8 cellular contexts compared by ENCODE assay signal in the genomic region with DNA sequence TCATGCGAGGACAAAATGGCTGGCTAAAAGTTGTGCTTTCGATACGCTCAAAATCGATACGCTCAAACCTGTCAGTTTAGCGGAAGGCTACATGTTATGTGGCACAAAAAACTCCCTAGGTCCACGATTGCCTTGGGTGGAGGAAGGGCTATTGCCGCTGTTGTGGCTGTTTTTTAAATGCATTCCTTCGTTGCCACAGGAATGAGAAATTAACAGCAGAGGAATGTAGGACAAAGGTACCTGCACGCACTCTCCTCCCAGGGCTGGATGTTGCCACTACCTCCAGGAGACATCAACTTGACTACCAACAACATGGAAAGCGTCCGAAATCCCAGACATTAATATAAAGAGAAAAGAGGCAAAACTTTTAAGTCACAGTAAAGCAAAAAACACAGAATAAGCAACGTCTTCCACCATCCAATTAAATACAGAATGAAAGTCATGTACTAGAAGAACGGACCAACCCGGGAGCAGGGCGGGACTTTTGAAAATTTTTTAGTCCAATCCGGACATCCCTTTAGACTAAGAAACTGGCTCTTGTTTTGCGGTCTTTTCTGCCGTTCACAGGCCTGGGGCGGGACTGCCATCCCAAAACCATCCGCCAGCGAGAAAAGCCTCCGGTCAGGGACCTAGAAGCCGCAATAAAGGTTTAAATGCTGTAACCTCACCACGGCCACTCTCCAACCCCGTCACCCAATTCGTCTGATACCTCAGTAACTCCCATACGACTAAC. TPM values are rescaled to one million over a fixed set of nuclear protein-coding genes. Genes with fewer than 3 reads are reported as not detected.
DNase-seq lines count a peak whose midpoint lies in the region; ATAC-seq and TF ChIP-seq lines count a peak whose summit lies in the region.

No MANE protein-coding gene starts in this region.

- CTCF ChIA-PET in PC-9 (lab: Charles Lee): interaction anchor here (0.6 to 1.0 kb wide), 2 partner anchors 24 to 93 kb away, joined by 3 to 4 read pairs; a partner anchor contains a TSS
- CTCF ChIA-PET in naive thymus-derived CD4-positive, alpha-beta T cell (lab: Charles Lee): interaction anchor here (0.8 to 1.1 kb wide), 2 partner anchors 9 to 104 kb away, joined by 3 read pairs; a partner anchor contains a TSS

- POLR2A ChIA-PET in PC-9 (lab: Charles Lee; ENCODE audit: unreplicated experiment): interaction anchor here (0.6 to 1.4 kb wide), 7 partner anchors 23 to 278 kb away, joined by 4 to 12 read pairs (median 5); a partner anchor contains a TSS
- POLR2A ChIA-PET in naive thymus-derived CD4-positive, alpha-beta T cell (lab: Charles Lee): interaction anchor here (0.6 to 42.5 kb wide), 45 partner anchors 8 to 1838 kb away, joined by 3 to 2497 read pairs (median 7); a partner anchor contains a TSS

- intact Hi-C loops in PC-9 (cut with micrococcal nuclease; ENCODE audit: unreplicated experiment): loop anchor here (1.0 to 2.0 kb wide), 4 partner anchors 10 to 62 kb away; a partner anchor contains a TSS
- intact Hi-C loops in activated T-helper 1 cell treated with anti-CD3 and anti-CD28 coated beads, Interleukin-12 subunit alpha, Interleukin-12 subunit beta, Interleukin-2, Interleukin-4 antibody, amounts not matched to agents 30 ng/mL and 10 ng/mL and 1 ng/mL, durations not matched to agents 14 hours and 24 hours and 36 hours (cut with micrococcal nuclease): loop anchor here (1.0 to 10.0 kb wide), 7 partner anchors 10 to 480 kb away; a partner anchor contains a TSS
- intact Hi-C loops in naive thymus-derived CD4-positive, alpha-beta T cell (cut with micrococcal nuclease): loop anchor here (1.0 to 5.0 kb wide), 8 partner anchors 10 to 1837 kb away; a partner anchor contains a TSS

- H3K27me3 Mint-ChIP-seq in activated T-helper 1 cell treated with anti-CD3 and anti-CD28 coated beads, Interleukin-12 subunit alpha, Interleukin-12 subunit beta, Interleukin-2, Interleukin-4 antibody, amounts not matched to agents 30 ng/mL and 10 ng/mL and 1 ng/mL, durations not matched to agents 14 hours and 24 hours and 36 hours (ENCODE audit: insufficient read depth): peaks cover 3% of the 10 kb centered on the region
- peaks cover 0 to 10% (median 0%) of the 10 kb centered on the region in 5 donors for H3K27me3 Mint-ChIP-seq in naive thymus-derived CD4-positive, alpha-beta T cell

- peak overlapping the region; percentile 95 for H3K4me2 ChIP-seq in PC-9

- H2AFZ ChIP-seq in PC-9: peak overlapping the region; percentile 90

- no peaks in the 10 kb centered on the region for H4K20me1 ChIP-seq in PC-9 (ENCODE audit: insufficient read depth)

- no peaks in the 10 kb centered on the region for H3K27me3 ChIP-seq in PC-9 (ENCODE audit: insufficient read depth, low read depth)
- H3K27me3 ChIP-seq in naive thymus-derived CD4-positive, alpha-beta T cell (ENCODE audit: control insufficient read depth in 2 of 2, insufficient read depth in 2 of 2, low read length in 2 of 2): no peaks in the 10 kb centered on the region

- 0 out of 2 replicates have a peak, but pooled peaks have one; percentile 16 for TF ChIP-seq CTCF in PC-9 (conservative IDR thresholded peaks at IDR 0.05)

- peak overlapping the region; percentile 91 for H3K4me3 Mint-ChIP-seq in activated T-helper 1 cell treated with anti-CD3 and anti-CD28 coated beads, Interleukin-12 subunit alpha, Interleukin-12 subunit beta, Interleukin-2, Interleukin-4 antibody, amounts not matched to agents 30 ng/mL and 10 ng/mL and 1 ng/mL, durations not matched to agents 14 hours and 24 hours and 36 hours
- H3K4me3 Mint-ChIP-seq in naive thymus-derived CD4-positive, alpha-beta T cell: peak overlapping the region; percentile 88 to 99 (median 95)

- DNase-seq in DMS53 (lab: John Stamatoyannopoulos, UW) (peak; percentile 95), PC-9 (peak; percentile 79 to 94), fibroblast of gingiva (ENCODE audit: low read depth) (peak; percentile 98)
- peak; percentile 98 for DNase-seq in Jurkat, Clone E6-1 (ENCODE audit: low read depth, low spot score)
- DNase-seq in activated T-helper 1 cell treated with anti-CD3 and anti-CD28 coated beads, Interleukin-12 subunit alpha, Interleukin-12 subunit beta, Interleukin-2, Interleukin-4 antibody, amounts not matched to agents 30 ng/mL and 10 ng/mL and 1 ng/mL, durations not matched to agents 14 hours and 24 hours and 36 hours (ENCODE audit: low spot score): peak; percentile 83
- DNase-seq in naive thymus-derived CD4-positive, alpha-beta T cell: peak; percentile 54 to 94 (median 90)
- peak; percentile 83 for DNase-seq in stimulated activated naive CD8-positive, alpha-beta T cell treated with anti-CD3 and anti-CD28 coated beads, Interleukin-15, Interleukin-2, amounts not matched to agents 100 U/mL and 50 U/mL, for 24 hours

- BruUV-seq in PC-9 (replicated peaks; lab: Mats Ljungman, UMichigan): no TSS peak

- H3K36me3 Mint-ChIP-seq in activated T-helper 1 cell treated with anti-CD3 and anti-CD28 coated beads, Interleukin-12 subunit alpha, Interleukin-12 subunit beta, Interleukin-2, Interleukin-4 antibody, amounts not matched to agents 30 ng/mL and 10 ng/mL and 1 ng/mL, durations not matched to agents 14 hours and 24 hours and 36 hours (ENCODE audit: low read depth): no peaks in the 10 kb centered on the region
- peaks cover 0 to 5% (median 0%) of the 10 kb centered on the region in 5 donors for H3K36me3 Mint-ChIP-seq in naive thymus-derived CD4-positive, alpha-beta T cell

- peaks cover 4% of the 10 kb centered on the region; the same call in 1 of the 2 replicates for H3K79me2 ChIP-seq in PC-9 (ENCODE audit: low read depth)

- peak overlapping the region; percentile 69 for H3K4me3 ChIP-seq in Jurkat, Clone E6-1 (ENCODE audit: low read length)
- H3K4me3 ChIP-seq in PC-9: peak overlapping the region; percentile 79
- peak overlapping the region; percentile 93 for H3K4me3 ChIP-seq in naive thymus-derived CD4-positive, alpha-beta T cell (ENCODE audit: low read length)

- peak overlapping the region; percentile 95 for H3K27ac ChIP-seq in PC-9
- peak overlapping the region; percentile 83 for H3K27ac ChIP-seq in naive thymus-derived CD4-positive, alpha-beta T cell (ENCODE audit: low read depth, low read length)

- H3K9me3 ChIP-seq in PC-9 (ENCODE audit: insufficient read depth, low read depth): no peaks in the 10 kb centered on the region; the same call in 1 of the 2 replicates
- H3K9me3 ChIP-seq in naive thymus-derived CD4-positive, alpha-beta T cell (ENCODE audit: control insufficient read depth in 2 of 3, low read length in 3 of 3): no peaks in the 10 kb centered on the region

- H3K36me3 ChIP-seq in PC-9 (ENCODE audit: low read depth): no peaks in the 10 kb centered on the region
- H3K36me3 ChIP-seq in naive thymus-derived CD4-positive, alpha-beta T cell (ENCODE audit: control insufficient read depth in 2 of 3, insufficient read depth in 3 of 3, low read length in 3 of 3): peaks cover 0 to 7% (median 0%) of the 10 kb centered on the region in 3 experiments

- H3K9me3 Mint-ChIP-seq in activated T-helper 1 cell treated with anti-CD3 and anti-CD28 coated beads, Interleukin-12 subunit alpha, Interleukin-12 subunit beta, Interleukin-2, Interleukin-4 antibody, amounts not matched to agents 30 ng/mL and 10 ng/mL and 1 ng/mL, durations not matched to agents 14 hours and 24 hours and 36 hours: no peaks in the 10 kb centered on the region
- H3K9me3 Mint-ChIP-seq in naive thymus-derived CD4-positive, alpha-beta T cell: peaks cover 0 to 1% (median 0%) of the 10 kb centered on the region in 11 donors

- H3F3A ChIP-seq in PC-9 (ENCODE audit: insufficient read depth, low read depth): peaks cover 39% of the 10 kb centered on the region

- peak overlapping the region; percentile 99 for H3K27ac Mint-ChIP-seq in activated T-helper 1 cell treated with anti-CD3 and anti-CD28 coated beads, Interleukin-12 subunit alpha, Interleukin-12 subunit beta, Interleukin-2, Interleukin-4 antibody, amounts not matched to agents 30 ng/mL and 10 ng/mL and 1 ng/mL, durations not matched to agents 14 hours and 24 hours and 36 hours
- peak overlapping the region; percentile 95 to 99 (median 98) for H3K27ac Mint-ChIP-seq in naive thymus-derived CD4-positive, alpha-beta T cell

- ATAC-seq in GM21619 (IDR thresholded peaks at IDR 0.05; ENCODE audit: unreplicated experiment): peak; percentile 60
- ATAC-seq in naive thymus-derived CD4-positive, alpha-beta T cell: peak; percentile 81
- ATAC-seq in stimulated activated naive CD8-positive, alpha-beta T cell treated with anti-CD3 and anti-CD28 coated beads, Interleukin-15, Interleukin-2, amounts not matched to agents 100 U/mL and 50 U/mL, for 24 hours: peak; percentile 67

- no peaks in the 10 kb centered on the region for H3K9me2 ChIP-seq in PC-9 (ENCODE audit: insufficient read depth)

- H3K4me1 Mint-ChIP-seq in activated T-helper 1 cell treated with anti-CD3 and anti-CD28 coated beads, Interleukin-12 subunit alpha, Interleukin-12 subunit beta, Interleukin-2, Interleukin-4 antibody, amounts not matched to agents 30 ng/mL and 10 ng/mL and 1 ng/mL, durations not matched to agents 14 hours and 24 hours and 36 hours (ENCODE audit: low read depth): peaks cover 42% of the 10 kb centered on the region
- H3K4me1 Mint-ChIP-seq in naive thymus-derived CD4-positive, alpha-beta T cell: peaks cover 9 to 52% (median 10%) of the 10 kb centered on the region in 7 donors

- H3K4me1 ChIP-seq in PC-9 (replicated peaks; ENCODE audit: insufficient read depth): peaks cover 26% of the 10 kb centered on the region
- H3K4me1 ChIP-seq in naive thymus-derived CD4-positive, alpha-beta T cell (ENCODE audit: control insufficient read depth in 2 of 2, insufficient read depth in 2 of 2, low read length in 2 of 2): peaks cover 0 to 14% of the 10 kb centered on the region in 2 donors

RNA-seq across cellular contexts. Expression of a gene that starts 32.1 kb away (rescaled TPM):
- polyA plus RNA-seq in Jurkat, Clone E6-1 (2012; ENCODE audit: insufficient read depth, insufficient read length): not detected
- 33.3 and 46.0 TPM in 2 replicates for total RNA-seq in PC-9 (2021)
- 0.13 and 0.37 TPM in 2 replicates for total RNA-seq in activated T-helper 1 cell treated with anti-CD3 and anti-CD28 coated beads, Interleukin-12 subunit alpha, Interleukin-12 subunit beta, Interleukin-2, Interleukin-4 antibody, amounts not matched to agents 30 ng/mL and 10 ng/mL and 1 ng/mL, durations not matched to agents 14 hours and 24 hours and 36 hours
- 1 to 10 TPM; 1.5 to 4.6 (median 2.5) TPM for total RNA-seq in naive thymus-derived CD4-positive, alpha-beta T cell
- under 1 TPM; 0.65 to 0.85 TPM for polyA plus RNA-seq in naive thymus-derived CD4-positive, alpha-beta T cell

Comparison
In these comparisons a context has a peak if more than half of its experiments do, and no peak if none do; other contexts are left out.
1. Peak in every context shown above with its lines: DNase-seq, ATAC-seq, H3K4me3 ChIP-seq and H3K27ac ChIP-seq.